8 cellular contexts compared by ENCODE assay signal in genomic region chrX:64394059-64394873, GRCh38. TPM values are rescaled to one million over a fixed set of nuclear protein-coding genes. Genes with fewer than 3 reads are reported as not detected.
DNase-seq lines count a peak whose midpoint lies in the region; ATAC-seq, FAIRE-seq and TF ChIP-seq lines count a peak whose summit lies in the region.

No MANE protein-coding gene starts in this region.

- no peak for TF ChIP-seq CTCF in Peyer's patch (IDR thresholded peaks at IDR 0.05)

- peak overlapping the region; percentile 88 to 92 for H3K4me3 Mint-ChIP-seq in stimulated activated naive CD8-positive, alpha-beta T cell treated with anti-CD3 and anti-CD28 coated beads, Interleukin-15, amount 100 ng/mL, for 72 hours

- peaks cover 3% of the 10 kb centered on the region for H3K27me3 ChIP-seq in BLaER1
- H3K27me3 ChIP-seq in Peyer's patch: no peaks in the 10 kb centered on the region
- H3K27me3 ChIP-seq in right cardiac atrium (ENCODE audit: control insufficient read depth, insufficient read depth): no peaks in the 10 kb centered on the region

- intact Hi-C loops in right cardiac atrium (cut with DNase I): no loop called here

- ATAC-seq in GM21423 (IDR thresholded peaks at IDR 0.05; ENCODE audit: unreplicated experiment): peak; percentile 7
- no peak for ATAC-seq in right cardiac atrium
- ATAC-seq in stimulated activated naive CD8-positive, alpha-beta T cell treated with anti-CD3 and anti-CD28 coated beads, Interleukin-15, amount 100 ng/mL, for 72 hours: peak; percentile 10

- peak overlapping the region; percentile 76 for H3K4me3 ChIP-seq in BLaER1
- H3K4me3 ChIP-seq in Peyer's patch: peak overlapping the region; percentile 55 to 73 (median 67)
- peak overlapping the region; percentile 81 for H3K4me3 ChIP-seq in right cardiac atrium (ENCODE audit: low read length)

- H3K9ac ChIP-seq in BLaER1: peak overlapping the region; percentile 77

- TF ChIP-seq POLR2A in Peyer's patch (IDR thresholded peaks at IDR 0.05): no peak

- H3K4me1 ChIP-seq in BLaER1 (peaks cover 15% of the 10 kb centered on the region; the same call in 1 of the 2 replicates), Peyer's patch (no peaks in the 10 kb centered on the region), right cardiac atrium (ENCODE audit: control insufficient read depth, insufficient read depth, low read length) (no peaks in the 10 kb centered on the region)

- H3K27ac Mint-ChIP-seq in stimulated activated naive CD8-positive, alpha-beta T cell treated with anti-CD3 and anti-CD28 coated beads, Interleukin-15, amount 100 ng/mL, for 72 hours: peak overlapping the region; percentile 87 to 92

- DNase-seq in Peyer's patch (no peak), right cardiac atrium (peak in 1 of 3 donors; percentile 18), germinal center (ENCODE audit: low spot score) (no peak), HTR-8/SVneo (ENCODE audit: insufficient read length, low spot score) (no peak)
- DNase-seq in stimulated activated naive CD8-positive, alpha-beta T cell treated with anti-CD3 and anti-CD28 coated beads, Interleukin-15, amount 100 ng/mL, for 72 hours: no peak
- DNase-seq in stimulated activated CD4-positive, alpha-beta T cell treated with anti-CD3 and anti-CD28 coated beads, Interleukin-2, amount 100 ng/mL, for 48 hours: no peak

- H3K4me2 ChIP-seq in BLaER1: peak overlapping the region; percentile 69

- FAIRE-seq in HTR-8/SVneo (lab: Jason Lieb, UNC): no peak

- H3K36me3 ChIP-seq in BLaER1 (no peaks in the 10 kb centered on the region), Peyer's patch (no peaks in the 10 kb centered on the region)

- H3K27me3 Mint-ChIP-seq in stimulated activated naive CD8-positive, alpha-beta T cell treated with anti-CD3 and anti-CD28 coated beads, Interleukin-15, amount 100 ng/mL, for 72 hours: no peaks in the 10 kb centered on the region

- H3K27ac ChIP-seq in BLaER1 (peak overlapping the region; percentile 64; the same call in 1 of the 2 replicates), Peyer's patch (peak overlapping the region in 1 of 4 donors; percentile 57), right cardiac atrium (ENCODE audit: low read length) (no peak overlapping the region)

- peaks cover 14% of the 10 kb centered on the region for H3K4me1 Mint-ChIP-seq in stimulated activated naive CD8-positive, alpha-beta T cell treated with anti-CD3 and anti-CD28 coated beads, Interleukin-15, amount 100 ng/mL, for 72 hours

- H3K9me3 Mint-ChIP-seq in stimulated activated naive CD8-positive, alpha-beta T cell treated with anti-CD3 and anti-CD28 coated beads, Interleukin-15, amount 100 ng/mL, for 72 hours: peaks cover 11 to 15% of the 10 kb centered on the region in 2 donors

- H3K9me3 ChIP-seq in BLaER1: peaks cover 14% of the 10 kb centered on the region; the same call in 1 of the 2 replicates
- H3K9me3 ChIP-seq in Peyer's patch: no peaks in the 10 kb centered on the region
- no peaks in the 10 kb centered on the region for H3K9me3 ChIP-seq in right cardiac atrium (ENCODE audit: control insufficient read depth, low read length)

- 23% methylated on average over 12 of the region's 12 CpGs for WGBS in right cardiac atrium

- no peaks in the 10 kb centered on the region for H4K20me1 ChIP-seq in BLaER1

RNA-seq across cellular contexts. Expression of gene MTMR8, which starts 1.0 kb away (rescaled TPM):
- total RNA-seq in Peyer's patch (10 to 100 TPM in 1 of 4 donors, 1 to 10 TPM in 3; 7.0 to 13.0 (median 8.9) TPM), right cardiac atrium (1 to 10 TPM in 1 of 4 donors, under 1 TPM in 3; 0.56 to 1.5 (median 0.73) TPM)
- 0.32 TPM for polyA plus RNA-seq in right cardiac atrium

Comparison
In these comparisons a context has a peak if more than half of its experiments do, and no peak if none do; other contexts are left out.
1. ATAC-seq: peak in GM21423 (single experiment) and stimulated activated naive CD8-positive, alpha-beta T cell treated with anti-CD3 and anti-CD28 coated beads, Interleukin-15, amount 100 ng/mL, for 72 hours (single experiment); none in right cardiac atrium (0 of 2).
2. Peak in every context shown above with its lines, with median percentiles within 50 percentile points of each other: H3K4me3 ChIP-seq.